ENCODE assay signal across 17 cellular contexts in genomic region chr6:6703720-6704422, GRCh38.
"Had no signal": no experiment of that assay in that cellular context is flagged by ENCODE, and none has a peak within 500 bp of the region (broad histone marks: within the 10 kb centered on the region; RNA-seq: fewer than 3 reads in every experiment).

No MANE protein-coding gene starts in this region.

- H3K27ac ChIP-seq: heart right ventricle, psoas muscle, suprapubic skin had no signal

- H3K9me3 Mint-ChIP-seq: T-helper 2 cell treated with Interferon-gamma antibody and Interleukin-4, amounts not matched to agents 5 μg/mL and 100 μg/mL, for 36 hours had no signal

- H3K36me3 ChIP-seq: heart right ventricle, suprapubic skin had no signal

- FAIRE-seq: frontal cortex, islet of Langerhans, urothelium cell line had no signal

- H3K4me3 Mint-ChIP-seq: activated naive CD8-positive, alpha-beta T cell treated with anti-CD3 and anti-CD28 coated beads, Interleukin-2, amount 10 ng/mL, durations not matched to agents 7 days and 5 days; T-helper 2 cell treated with Interferon-gamma antibody and Interleukin-4, amounts not matched to agents 5 μg/mL and 100 μg/mL, for 36 hours had no signal

- H3K27me3 ChIP-seq: heart right ventricle, suprapubic skin had no signal

- H3K9me3 ChIP-seq: heart right ventricle, psoas muscle, suprapubic skin had no signal

- H3K27ac Mint-ChIP-seq: activated naive CD8-positive, alpha-beta T cell treated with anti-CD3 and anti-CD28 coated beads, Interleukin-2, amount 10 ng/mL, durations not matched to agents 7 days and 5 days; T-helper 2 cell treated with Interferon-gamma antibody and Interleukin-4, amounts not matched to agents 5 μg/mL and 100 μg/mL, for 36 hours had no signal

- H3K4me3 ChIP-seq: heart right ventricle, psoas muscle, suprapubic skin had no signal

- DNase-seq: activated CD4-positive, alpha-beta T cell treated with anti-CD3 and anti-CD28 coated beads for 1 hour; activated CD4-positive, alpha-beta T cell treated with anti-CD3 and anti-CD28 coated beads, Interleukin-2, amount 50 U/mL, for 48 hours; activated naive CD8-positive, alpha-beta T cell treated with anti-CD3 and anti-CD28 coated beads, Interleukin-2, amount 10 ng/mL, durations not matched to agents 7 days and 5 days; activated T-cell treated with anti-CD3 and anti-CD28 coated beads, Interleukin-2, amount 50 U/mL, for 48 hours; aorta; effector CD8-positive, alpha-beta T cell; heart right ventricle; naive thymus-derived CD4-positive, alpha-beta T cell; psoas muscle; stimulated activated CD4-positive, alpha-beta T cell treated with anti-CD3 and anti-CD28 coated beads, Interleukin-12 subunit alpha, Interleukin-12 subunit beta, amount 100 ng/mL, for 4 hours; stimulated activated naive CD4-positive, alpha-beta T cell treated with Interleukin-2 at 50 U/mL for 16 hours had no signal

- ATAC-seq: heart right ventricle; naive thymus-derived CD4-positive, alpha-beta T cell; psoas muscle; sciatic nerve had no signal
